ENCODE assay signal across 24 cellular contexts in the genomic region with DNA sequence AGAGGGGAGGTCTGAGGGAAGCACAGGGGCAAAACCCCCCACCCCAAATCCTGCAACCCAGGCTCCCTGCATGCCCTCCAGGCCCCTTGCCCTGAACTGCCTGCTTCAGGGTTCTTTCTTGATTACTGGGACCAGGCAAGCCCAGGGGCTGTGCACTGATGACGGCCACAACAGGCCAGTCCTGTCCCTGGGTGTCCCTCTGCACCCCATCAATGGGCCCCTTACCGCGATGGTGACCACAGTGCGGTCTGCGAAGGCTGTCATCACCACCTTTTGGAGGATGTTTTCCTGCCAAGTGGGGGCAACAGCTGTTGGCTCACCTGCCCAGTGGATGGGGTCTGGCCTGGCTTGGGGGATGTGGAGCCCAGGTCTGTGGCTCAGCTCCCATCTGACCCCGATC. TPM values are rescaled to one million over a fixed set of nuclear protein-coding genes. Genes with fewer than 3 reads are reported as not detected.
DNase-seq lines count a peak whose midpoint lies in the region; ATAC-seq, FAIRE-seq and TF ChIP-seq lines count a peak whose summit lies in the region.
"Had no signal": no experiment of that assay in that cellular context is flagged by ENCODE, and none has a peak within 500 bp of the region (broad histone marks: within the 10 kb centered on the region; RNA-seq: fewer than 3 reads in every experiment).

No MANE protein-coding gene starts in this region.

- H2BK15ac ChIP-seq in H1 (ENCODE audit: low read length) = no peak overlapping the region

- H3K9me3 ChIP-seq in SK-N-SH = no peaks in the 10 kb centered on the region
- H3K9me3 ChIP-seq in H1 (ENCODE audit: insufficient read depth in 2 of 2, low read depth in 1 of 2, low read length in 1 of 2) = no peaks in the 10 kb centered on the region
- H3K9me3 ChIP-seq in spleen = no peaks in the 10 kb centered on the region
- H3K9me3 ChIP-seq: BLaER1 had no signal

- TF ChIP-seq RAD21 in SK-N-SH (IDR thresholded peaks at IDR 0.05; ENCODE audit: low read length) (no peak), H1 (IDR thresholded peaks at IDR 0.05 in 1 of 2, conservative IDR thresholded peaks at IDR 0.05 in 1 of 2; ENCODE audit: low read depth in 2 of 2, low read length in 2 of 2) (no peak)

- TF ChIP-seq EP300 in SK-N-SH (IDR thresholded peaks at IDR 0.05; ENCODE audit: borderline replicate concordance in 1 of 2, low read depth in 1 of 2, low read length in 1 of 2) = no peak
- TF ChIP-seq EP300 in H1 (IDR thresholded peaks at IDR 0.05; ENCODE audit: borderline replicate concordance in 1 of 2, low read depth in 2 of 2, low read length in 2 of 2) = no peak

- no peak overlapping the region for H4K91ac ChIP-seq in H1 (replicated peaks; ENCODE audit: insufficient read length, low read length)

- CTCF ChIA-PET in SK-N-SH (lab: Yijun Ruan, JAX) = interaction anchor here (2.5 to 18.5 kb wide), 2 partner anchors 9 to 120 kb away, joined by 16 to 1101 read pairs; no protein-coding TSS in a partner anchor
- CTCF ChIA-PET in H1 (lab: Charles Lee; ENCODE audit: partially characterized antibody) = interaction anchor here (0.6 to 38.8 kb wide), 9 partner anchors 9 to 1987 kb away, joined by 3 to 1414 read pairs (median 6); a partner anchor contains a TSS

- H3K27me3 ChIP-seq in SK-N-SH (ENCODE audit: insufficient read depth) = peaks cover 15% of the 10 kb centered on the region
- peaks cover 0 to 6% (median 0%) of the 10 kb centered on the region in 4 experiments; a peak in 4 of 7 replicates for H3K27me3 ChIP-seq in H1 (replicated peaks in 1 of 4; ENCODE audit: control insufficient read depth in 3 of 4, extremely low read depth in 1 of 4, insufficient read depth in 3 of 4, low read length in 3 of 4)
- peaks cover 0 to 9% (median 0%) of the 10 kb centered on the region in 7 donors for H3K27me3 ChIP-seq in spleen (replicated peaks in 1 of 7)
- H3K27me3 ChIP-seq: BLaER1 had no signal

- no peak for TF ChIP-seq CTCF in SK-N-SH (IDR thresholded peaks at IDR 0.05)
- TF ChIP-seq CTCF in GM13977 (IDR thresholded peaks at IDR 0.05; ENCODE audit: extremely low read depth, insufficient read depth, missing control alignments) = no peak
- no peak for TF ChIP-seq CTCF in H1 (IDR thresholded peaks at IDR 0.05; ENCODE audit: control extremely low read depth in 1 of 3, insufficient read depth in 1 of 3, low read depth in 1 of 3, low read length in 3 of 3)
- TF ChIP-seq CTCF in spleen (IDR thresholded peaks at IDR 0.05 in 8 of 11, conservative IDR thresholded peaks at IDR 0.05 in 3 of 11) = no peak

- POLR2A ChIA-PET in SK-N-SH (lab: Yijun Ruan, JAX) (no interaction called here), H1 (lab: Charles Lee; ENCODE audit: partially characterized antibody) (no interaction called here)

- H2BK12ac ChIP-seq in H1 (ENCODE audit: low read depth, low read length) = 0 out of 2 replicates have a peak overlapping the region, but pooled peaks have one; percentile 17

- no peak overlapping the region for H3K4ac ChIP-seq in H1 (replicated peaks; ENCODE audit: insufficient read length, low read depth, low read length)

- no peak overlapping the region for H3K56ac ChIP-seq in H1 (replicated peaks; ENCODE audit: insufficient read length, low read depth, low read length)

- H2BK20ac ChIP-seq in H1 (ENCODE audit: low read length) = no peak overlapping the region

- H3K79me2 ChIP-seq in SK-N-SH (ENCODE audit: insufficient read depth) (no peaks in the 10 kb centered on the region), H1 (ENCODE audit: control insufficient read depth in 1 of 2, insufficient read depth in 2 of 2, low read length in 2 of 2) (no peaks in the 10 kb centered on the region)

- TF ChIP-seq POLR2A in H1 (IDR thresholded peaks at IDR 0.05; ENCODE audit: control extremely low read depth in 1 of 2, low read depth in 2 of 2, low read length in 2 of 2) (no peak), spleen (IDR thresholded peaks at IDR 0.05) (no peak)

- no peak overlapping the region for H3K18ac ChIP-seq in H1 (ENCODE audit: extremely low read depth, low read length)

- ATAC-seq in SK-N-SH treated with all-trans-retinoic acid at 6 μM for 48 hours (no peak), HG03457 (IDR thresholded peaks at IDR 0.05; ENCODE audit: unreplicated experiment) (no peak)
- ATAC-seq: GM12878, HCT116 had no signal

- in situ Hi-C loops in GM13977 (cut with MboI; ENCODE audit: low pct_unique_long_range_greater_than_20kb, low sequenced_read_pairs, unreplicated experiment) = no loop called here

- no peak overlapping the region for H2BK120ac ChIP-seq in H1 (replicated peaks; ENCODE audit: low read depth, low read length)

- intact Hi-C loops in spleen (cut with DNase I; ENCODE audit: low total_unique reads) = no loop called here

- H3K9ac ChIP-seq in SK-N-SH (no peak overlapping the region), H1 (replicated peaks in 1 of 4; ENCODE audit: extremely low read depth in 1 of 4, low read depth in 3 of 4, low read length in 3 of 4) (no peak overlapping the region)
- H3K9ac ChIP-seq: BLaER1 had no signal

- H3K79me1 ChIP-seq in H1 (ENCODE audit: low read depth, low read length) = no peaks in the 10 kb centered on the region

- H3K4me3 ChIP-seq in SK-N-SH (ENCODE audit: low read depth in 2 of 2, low read length in 1 of 2) = no peak overlapping the region
- no peak overlapping the region for H3K4me3 ChIP-seq in H1 (ENCODE audit: extremely low read depth in 1 of 4, insufficient read depth in 2 of 4, low read depth in 3 of 4, low read length in 4 of 4)
- H3K4me3 ChIP-seq in spleen = no peak overlapping the region
- H3K4me3 ChIP-seq: BLaER1, GM12878 had no signal

- no CpG with 5 or more reads among the region's 6 CpGs for WGBS in SK-N-SH (ENCODE audit: low lambda C conversion rate)
- 94% methylated on average over 6 of the region's 6 CpGs; no CpG with 5 or more reads in 1 of the 2 experiments for WGBS in H1 (ENCODE audit: extremely low coverage in 1 of 2, insufficient coverage in 1 of 2, insufficient read length in 1 of 2, insufficient replicate concordance in 2 of 2, low coverage in 1 of 2, low lambda C conversion rate in 2 of 2, missing lambda C conversion rate in 1 of 2), 2 experiments
- WGBS in spleen, 5 donors = 88 to 94% (median 92%) methylated on average over 4 to 6 of the region's 6 CpGs

- H4K5ac ChIP-seq in H1 (ENCODE audit: insufficient read length, low read depth, low read length) = no peak overlapping the region

- H3F3A ChIP-seq in SK-N-SH (replicated peaks; ENCODE audit: insufficient read depth) = no peaks in the 10 kb centered on the region

- no peaks in the 10 kb centered on the region for H3K9me2 ChIP-seq in SK-N-SH

- no peak overlapping the region; the same call in 1 of the 2 replicates for H4K8ac ChIP-seq in H1 (ENCODE audit: extremely low read depth, insufficient read depth, low read length)

- no peaks in the 10 kb centered on the region for H4K20me1 ChIP-seq in SK-N-SH (ENCODE audit: insufficient read depth)
- H4K20me1 ChIP-seq in H1 (replicated peaks in 1 of 2; ENCODE audit: control insufficient read depth in 1 of 2, insufficient read depth in 2 of 2, low read length in 2 of 2) = peaks cover 0 to 1% of the 10 kb centered on the region in 2 experiments
- H4K20me1 ChIP-seq: BLaER1 had no signal

- H3K4me2 ChIP-seq in SK-N-SH (no peak overlapping the region), H1 (ENCODE audit: insufficient read depth in 1 of 2, low read depth in 2 of 2, low read length in 2 of 2) (no peak overlapping the region)
- H3K4me2 ChIP-seq: BLaER1 had no signal

- H3K27ac ChIP-seq in SK-N-SH (ENCODE audit: low read depth in 2 of 2, low read length in 1 of 2) (no peak overlapping the region), H1 (ENCODE audit: low read depth, low read length) (no peak overlapping the region), spleen (no peak overlapping the region)
- H3K27ac ChIP-seq: 22Rv1, BLaER1, C4-2B had no signal

- H3K23me2 ChIP-seq in H1 (ENCODE audit: low read depth, low read length) = no peaks in the 10 kb centered on the region

- no peaks in the 10 kb centered on the region for H3K36me3 ChIP-seq in SK-N-SH (replicated peaks in 1 of 2; ENCODE audit: control insufficient read depth in 1 of 2, insufficient read depth in 2 of 2, low read length in 1 of 2)
- H3K36me3 ChIP-seq in H1 (ENCODE audit: control insufficient read depth in 2 of 4, insufficient read depth in 4 of 4, low read length in 3 of 4) = no peaks in the 10 kb centered on the region
- no peaks in the 10 kb centered on the region for H3K36me3 ChIP-seq in spleen
- H3K36me3 ChIP-seq: BLaER1 had no signal

- no peak overlapping the region for H2AK5ac ChIP-seq in H1 (ENCODE audit: low read depth, low read length)

- H2BK5ac ChIP-seq in H1 (ENCODE audit: low read depth, low read length) = peak overlapping the region; percentile 71; the same call in 1 of the 2 replicates

- H3K4me1 ChIP-seq in SK-N-SH (ENCODE audit: control insufficient read depth in 1 of 2, insufficient read depth in 2 of 2, low read depth in 1 of 2, low read length in 1 of 2) (peaks cover 0 to 4% of the 10 kb centered on the region in 2 experiments; a peak in 1 of 4 replicates), H1 (replicated peaks in 1 of 4; ENCODE audit: control insufficient read depth in 3 of 4, insufficient read depth in 4 of 4, low read length in 3 of 4) (peaks cover 0 to 5% (median 2%) of the 10 kb centered on the region in 4 experiments; a peak in 3 of 7 replicates), spleen (peaks cover 0 to 14% (median 10%) of the 10 kb centered on the region in 6 donors)

- no peak overlapping the region for H2AFZ ChIP-seq in SK-N-SH (ENCODE audit: low read depth)
- no peak overlapping the region for H2AFZ ChIP-seq in H1 (ENCODE audit: low read length)

- no peak overlapping the region for H3K14ac ChIP-seq in H1 (ENCODE audit: insufficient read length)

- DNase-seq in SK-N-SH = peak; percentile 14
- DNase-seq in GM13977 (ENCODE audit: low spot score) = peak; percentile 8
- DNase-seq in H1 (ENCODE audit: low read depth in 1 of 2, low spot score in 2 of 2) = no peak
- DNase-seq in spleen = peak; percentile 71
- no peak for DNase-seq in urothelium cell line (ENCODE audit: low spot score)
- DNase-seq in NCI-H1930 (lab: John Stamatoyannopoulos, UW) = no peak
- DNase-seq: Calu3; CD4-positive, CD25-positive, alpha-beta regulatory T cell; CD8-positive, alpha-beta memory T cell; COR-L47; DMS153; DND-41; GOT3; H9 had no signal

- FAIRE-seq in H1 (lab: Jason Lieb, UNC) (no peak), urothelium cell line (lab: Jason Lieb, UNC) (no peak)
- FAIRE-seq: A204.1, G401.6, GM12878 had no signal

- no peak overlapping the region for H3K23ac ChIP-seq in H1 (ENCODE audit: insufficient read length)

RNA-seq across cellular contexts. Expression of a gene that starts 5.0 kb away (rescaled TPM):
- 0.13 and 0.23 TPM in 2 replicates for polyA plus RNA-seq in SK-N-SH (2012; rRNA removed)
- 0.09 and 0.22 TPM in 2 replicates for polyA plus RNA-seq in SK-N-SH (2012; cell fraction: cytosol; rRNA removed)
- polyA plus RNA-seq in SK-N-SH (2012; cell fraction: nucleus; rRNA removed) = 0.23 and 0.35 TPM in 2 replicates
- total RNA-seq in H1 (2021; fragmentation: NEBNext Ultra II Directional; extraction: Animal tissue kit (Norgen Biotek cat#: 25700)) = 6.3 and 8.3 TPM in 2 replicates
- polyA plus RNA-seq in H1 (2011; rRNA removed) = 3.8 and 6.5 TPM in 2 replicates
- 6.6 TPM for polyA plus RNA-seq in H1 (2011; cell fraction: cytosol; rRNA removed)
- 6.2 TPM for polyA plus RNA-seq in H1 (2011; cell fraction: nucleus; rRNA removed)
- polyA plus RNA-seq in H1 (2012, experiment 1 of 2) = 5.3 to 11.5 TPM (median 8.7 TPM) in 4 replicates
- polyA plus RNA-seq in H1 (2012, experiment 2 of 2) = 4.7 TPM
- polyA plus RNA-seq in H1 (2013, experiment 1 of 2) = 2.4 TPM
- 2.6 TPM for polyA plus RNA-seq in H1 (2013, experiment 2 of 2)
- 8.1 and 10.1 TPM in 2 replicates for polyA minus RNA-seq in H1 (2011; rRNA and poly(A)+ RNA removed)
- polyA minus RNA-seq in H1 (2011; cell fraction: cytosol; rRNA and poly(A)+ RNA removed) = 12.1 TPM
- polyA minus RNA-seq in H1 (2011; cell fraction: nucleus; rRNA and poly(A)+ RNA removed) = 5.4 TPM
- 1 to 10 TPM in 6 of 7 donors, not detected in 1; 1.2 to 3.8 (median 1.9) TPM for total RNA-seq in spleen
- polyA plus RNA-seq in spleen = under 1 TPM; 0.13 to 0.79 (median 0.51) TPM
- total RNA-seq: CD4-positive, CD25-positive, alpha-beta regulatory T cell had no signal
- polyA plus RNA-seq: AG04450; CD4-positive, CD25-positive, alpha-beta regulatory T cell had no signal

RNA-seq across cellular contexts. Expression of a gene that starts 41.9 kb away (rescaled TPM):
- polyA plus RNA-seq in SK-N-SH (2012; rRNA removed) (0.67 and 1.2 TPM in 2 replicates), H1 (2011; rRNA removed) (0.49 and 0.68 TPM in 2 replicates), spleen (under 1 TPM; 0.04 to 0.16 (median 0.05) TPM)
- polyA plus RNA-seq in SK-N-SH (2012; cell fraction: cytosol; rRNA removed) = 0.41 and 0.52 TPM in 2 replicates
- 2.1 and 3.6 TPM in 2 replicates for polyA plus RNA-seq in SK-N-SH (2012; cell fraction: nucleus; rRNA removed)
- total RNA-seq in H1 (2021; fragmentation: NEBNext Ultra II Directional; extraction: Animal tissue kit (Norgen Biotek cat#: 25700)) = 1.7 and 1.9 TPM in 2 replicates
- polyA plus RNA-seq in H1 (2011; cell fraction: cytosol; rRNA removed) = 0.52 TPM
- polyA plus RNA-seq in H1 (2011; cell fraction: nucleus; rRNA removed) = 1.6 TPM
- polyA plus RNA-seq in H1 (2012, experiment 1 of 2) = 0.74 to 1.1 TPM (median 0.81 TPM) in 4 replicates
- 0.05 TPM for polyA plus RNA-seq in H1 (2012, experiment 2 of 2)
- 2.2 TPM for polyA plus RNA-seq in H1 (2013, experiment 1 of 2)
- polyA plus RNA-seq in H1 (2013, experiment 2 of 2) = 2.1 TPM
- 2.1 and 4.1 TPM in 2 replicates for polyA minus RNA-seq in H1 (2011; rRNA and poly(A)+ RNA removed)
- 1.1 TPM for polyA minus RNA-seq in H1 (2011; cell fraction: cytosol; rRNA and poly(A)+ RNA removed)
- polyA minus RNA-seq in H1 (2011; cell fraction: nucleus; rRNA and poly(A)+ RNA removed) = 4.0 TPM
- 1 to 10 TPM; 1.5 to 5.4 (median 2.3) TPM for total RNA-seq in spleen

Comparison
In these comparisons a context has a peak if more than half of its experiments do, and no peak if none do; other contexts are left out.
1. DNase-seq: peak in SK-N-SH (single experiment), GM13977 (single experiment) and spleen (single experiment); none in H1 (0 of 2), urothelium cell line (single experiment) and NCI-H1930 (0 of 2).